33 cellular contexts compared by ENCODE assay signal in genomic region chr20:45441746-45442145, GRCh38. TPM values are rescaled to one million over a fixed set of nuclear protein-coding genes. Genes with fewer than 3 reads are reported as not detected.
"Had no signal": no experiment of that assay in that cellular context is flagged by ENCODE, and none has a peak within 500 bp of the region (broad histone marks: within the 10 kb centered on the region; RNA-seq: fewer than 3 reads in every experiment).

No MANE protein-coding gene starts in this region.

- H3K36me3 ChIP-seq: ascending aorta had no signal

- H3K27ac Mint-ChIP-seq: activated B cell treated with CpG ODN at 0.5 μM for 24 hours; activated CD4-positive, alpha-beta memory T cell treated with anti-CD3 and anti-CD28 coated beads, Interleukin-2, amount 10 ng/mL, durations not matched to agents 7 days and 5 days; activated CD8-positive, alpha-beta memory T cell treated with anti-CD3 and anti-CD28 coated beads, Interleukin-2, amount 10 ng/mL, durations not matched to agents 7 days and 5 days; activated naive CD8-positive, alpha-beta T cell treated with anti-CD3 and anti-CD28 coated beads for 36 hours had no signal

- H3K4me3 ChIP-seq: ascending aorta, K562 had no signal

- H3K9me3 ChIP-seq: ascending aorta had no signal

- H3K9me3 Mint-ChIP-seq: activated B cell treated with CpG ODN at 0.5 μM for 24 hours; activated CD4-positive, alpha-beta memory T cell treated with anti-CD3 and anti-CD28 coated beads, Interleukin-2, amount 10 ng/mL, durations not matched to agents 7 days and 5 days; activated naive CD8-positive, alpha-beta T cell treated with anti-CD3 and anti-CD28 coated beads for 36 hours had no signal

- H3K4me3 Mint-ChIP-seq: activated B cell treated with CpG ODN at 0.5 μM for 24 hours; activated CD4-positive, alpha-beta memory T cell treated with anti-CD3 and anti-CD28 coated beads, Interleukin-2, amount 10 ng/mL, durations not matched to agents 7 days and 5 days; activated CD8-positive, alpha-beta memory T cell treated with anti-CD3 and anti-CD28 coated beads, Interleukin-2, amount 10 ng/mL, durations not matched to agents 7 days and 5 days; activated naive CD8-positive, alpha-beta T cell treated with anti-CD3 and anti-CD28 coated beads for 36 hours had no signal

- H3K36me3 Mint-ChIP-seq: activated CD8-positive, alpha-beta memory T cell treated with anti-CD3 and anti-CD28 coated beads, Interleukin-2, amount 10 ng/mL, durations not matched to agents 7 days and 5 days; activated naive CD8-positive, alpha-beta T cell treated with anti-CD3 and anti-CD28 coated beads for 36 hours had no signal

- DNase-seq: activated B cell treated with CpG ODN at 0.5 μM for 24 hours; activated CD4-positive, alpha-beta memory T cell treated with anti-CD3 and anti-CD28 coated beads, Interleukin-2, amount 10 ng/mL, durations not matched to agents 7 days and 5 days; activated CD4-positive, alpha-beta T cell treated with anti-CD3 and anti-CD28 coated beads for 48 hours; activated CD4-positive, CD25-positive, alpha-beta regulatory T cell treated with anti-CD3 and anti-CD28 coated beads, Interleukin-2, amount 50 U/mL, for 72 hours; activated CD8-positive, alpha-beta memory T cell treated with anti-CD3 and anti-CD28 coated beads for 24 hours; activated CD8-positive, alpha-beta memory T cell treated with anti-CD3 and anti-CD28 coated beads, Interleukin-2, amount 10 ng/mL, durations not matched to agents 7 days and 5 days; activated CD8-positive, alpha-beta memory T cell treated with anti-CD3 and anti-CD28 coated beads, Interleukin-2, amount 50 U/mL, for 48 hours; activated effector memory CD4-positive, alpha-beta T cell treated with anti-CD3 and anti-CD28 coated beads, Interleukin-2, amount 50 U/mL, for 16 hours; activated naive CD4-positive, alpha-beta T cell; activated naive CD4-positive, alpha-beta T cell treated with anti-CD3 and anti-CD28 coated beads, Interleukin-2, amount 50 U/mL, for 16 hours; activated naive CD8-positive, alpha-beta T cell treated with anti-CD3 and anti-CD28 coated beads for 36 hours; activated T-cell treated with anti-CD3 and anti-CD28 coated beads, Interleukin-2, amount 50 U/mL, for 48 hours; amygdala; NCI-H1092 treated with DMSO at 0.1 percent for 48 hours; NCI-H1417; NCI-H146; NCI-H187; NCI-H2029 treated with DMSO at 0.1 percent for 48 hours; NCI-H2107; NCI-H2171; NCI-H510A; NCI-H526; NCI-H748 treated with DMSO at 0.1 percent for 48 hours; NK-92 treated with Interleukin-12 subunit alpha and Interleukin-12 subunit beta, amount 100 ng/mL, for 24 hours; Right ventricle myocardium superior; SW 1271; T-helper 1 cell; T-helper 2 cell; T-helper 9 cell had no signal

- ATAC-seq: activated CD8-positive, alpha-beta memory T cell treated with anti-CD3 and anti-CD28 coated beads, Interleukin-2, amount 10 ng/mL, durations not matched to agents 7 days and 5 days; K562 had no signal

- H3K27me3 ChIP-seq: ascending aorta had no signal

- H3K27ac ChIP-seq: ascending aorta, VCaP had no signal

RNA-seq across cellular contexts. Expression of gene WFDC2, which starts 27.8 kb away (rescaled TPM):
- total RNA-seq: activated CD4-positive, alpha-beta memory T cell treated with anti-CD3 and anti-CD28 coated beads, Interleukin-2, amount 10 ng/mL, durations not matched to agents 7 days and 5 days; activated CD8-positive, alpha-beta memory T cell treated with anti-CD3 and anti-CD28 coated beads, Interleukin-2, amount 10 ng/mL, durations not matched to agents 7 days and 5 days; K562; M059J had no signal
